ENCODE assay signal across 12 cellular contexts in the genomic region with DNA sequence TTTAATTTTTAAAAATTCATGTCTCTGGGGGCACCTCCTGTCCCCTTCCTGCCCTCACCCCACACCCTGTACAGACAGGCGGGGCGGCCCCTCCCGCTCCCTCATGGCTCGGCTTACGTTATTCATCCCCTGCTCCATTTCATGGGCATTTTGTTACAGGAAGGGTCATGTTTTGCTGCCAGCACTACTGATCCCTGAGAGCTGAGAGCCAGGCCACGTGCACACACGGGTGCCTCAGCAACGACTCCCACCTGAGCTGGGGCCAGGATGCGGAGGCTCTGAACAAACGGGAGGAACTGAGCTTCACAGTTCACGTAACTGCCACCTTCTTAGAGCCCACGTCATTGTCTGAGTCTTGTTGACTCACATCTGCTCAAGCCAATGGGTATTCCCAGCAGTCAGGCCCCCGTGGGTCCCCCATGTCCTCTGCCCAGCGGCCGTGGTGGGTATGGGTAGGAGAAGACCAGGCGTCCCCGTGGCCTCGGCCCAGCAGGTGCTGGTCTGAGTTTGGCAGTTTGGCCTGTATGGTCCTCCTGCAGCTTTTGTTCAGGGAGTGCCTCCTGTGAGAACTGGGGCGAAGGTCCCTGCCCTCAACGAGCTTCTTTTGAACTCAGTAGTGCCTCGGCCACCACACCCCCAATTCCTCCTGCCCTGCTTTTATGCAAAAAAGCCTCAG. TPM values are rescaled to one million over a fixed set of nuclear protein-coding genes. Genes with fewer than 3 reads are reported as not detected.
DNase-seq lines count a peak whose midpoint lies in the region; ATAC-seq, FAIRE-seq and TF ChIP-seq lines count a peak whose summit lies in the region.
"Had no signal": no experiment of that assay in that cellular context is flagged by ENCODE, and none has a peak within 500 bp of the region (broad histone marks: within the 10 kb centered on the region; RNA-seq: fewer than 3 reads in every experiment).

No MANE protein-coding gene starts in this region.

- no peaks in the 10 kb centered on the region for H3K9me3 ChIP-seq in BLaER1 treated with 17β-estradiol and CSF1 and Interleukin-3, amounts not matched to agents 10 nM and 100 nM (replicated peaks in 1 of 11)
- H3K9me3 ChIP-seq in RWPE2 (ENCODE audit: severe bottlenecking): no peaks in the 10 kb centered on the region
- no peaks in the 10 kb centered on the region for H3K9me3 ChIP-seq in HepG2 (ENCODE audit: low read length)

- DNase-seq in Daoy (ENCODE audit: low read depth): peak; percentile 39
- DNase-seq in RWPE2 (ENCODE audit: low spot score): no peak
- no peak for DNase-seq in HepG2 (ENCODE audit: low spot score)
- DNase-seq in NK-92 treated with Interleukin-12 subunit alpha and Interleukin-12 subunit beta, amount 100 ng/mL, for 24 hours (lab: John Stamatoyannopoulos, UW): no peak
- DNase-seq: activated CD4-positive, alpha-beta T cell treated with anti-CD3 and anti-CD28 coated beads, Interleukin-2, amount 50 U/mL, for 1 hour; activated gamma-delta T cell treated with Interleukin-2 at 50 U/mL for 16 hours; NCI-H446 had no signal

- POLR2A ChIA-PET in HepG2 (lab: Yijun Ruan, JAX): no interaction called here

- H3K9ac ChIP-seq in BLaER1 treated with 17β-estradiol and CSF1 and Interleukin-3, amounts not matched to agents 10 nM and 100 nM: peak overlapping the region in 5 of 11 experiments; percentile 11 to 41 (median 37); a peak in 6 of 22 replicates
- H3K9ac ChIP-seq in HepG2 (ENCODE audit: insufficient read depth, low read depth, low read length): peak overlapping the region; percentile 55

- H2AFZ ChIP-seq in HepG2 (ENCODE audit: low read length): no peak overlapping the region

- H4K20me1 ChIP-seq in BLaER1 treated with 17β-estradiol and CSF1 and Interleukin-3, amounts not matched to agents 10 nM and 100 nM: peaks cover 0 to 70% (median 32%) of the 10 kb centered on the region in 11 experiments; a peak in 18 of 22 replicates
- H4K20me1 ChIP-seq in HepG2 (ENCODE audit: insufficient read depth, low read length): no peaks in the 10 kb centered on the region

- TF ChIP-seq EP300 in HepG2 (IDR thresholded peaks at IDR 0.05; ENCODE audit: low read depth in 2 of 2, low read length in 2 of 2) (no peak), HepG2 (CRISPR knock-in tag; IDR thresholded peaks at IDR 0.05; ENCODE audit: borderline replicate concordance) (no peak)

- peaks cover 15 to 80% (median 41%) of the 10 kb centered on the region in 11 experiments; a peak in 21 of 22 replicates for H3K27me3 ChIP-seq in BLaER1 treated with 17β-estradiol and CSF1 and Interleukin-3, amounts not matched to agents 10 nM and 100 nM
- no peaks in the 10 kb centered on the region for H3K27me3 ChIP-seq in RWPE2 (ENCODE audit: insufficient read depth, poor library complexity, severe bottlenecking)
- no peaks in the 10 kb centered on the region; a peak in 1 of 5 replicates for H3K27me3 ChIP-seq in HepG2 (ENCODE audit: control insufficient read depth in 1 of 2, insufficient read depth in 2 of 2, low read length in 2 of 2)

- in situ Hi-C loops in HepG2 (cut with HindIII; ENCODE audit: extremely low pct_ligation_motif_present, low pct_unique_long_range_greater_than_20kb): no loop called here

- peak; percentile 2 for TF ChIP-seq CTCF in RWPE2 (IDR thresholded peaks at IDR 0.05; ENCODE audit: poor library complexity, severe bottlenecking)
- no peak for TF ChIP-seq CTCF in HepG2 (CRISPR knock-in tag; IDR thresholded peaks at IDR 0.05)

- peaks cover 48 to 65% (median 57%) of the 10 kb centered on the region in 10 experiments for H3K4me1 ChIP-seq in BLaER1 treated with 17β-estradiol and CSF1 and Interleukin-3, amounts not matched to agents 10 nM and 100 nM
- peaks cover 12% of the 10 kb centered on the region for H3K4me1 ChIP-seq in RWPE2 (ENCODE audit: insufficient read depth, poor library complexity, severe bottlenecking)
- H3K4me1 ChIP-seq in HepG2 (ENCODE audit: insufficient read depth, low read length): peaks cover 64% of the 10 kb centered on the region

- peak overlapping the region; percentile 66 to 97 (median 89) for H3K4me2 ChIP-seq in BLaER1 treated with 17β-estradiol and CSF1 and Interleukin-3, amounts not matched to agents 10 nM and 100 nM
- H3K4me2 ChIP-seq in HepG2 (ENCODE audit: low read depth, low read length): peak overlapping the region; percentile 90

- FAIRE-seq in HepG2 (lab: Jason Lieb, UNC): no peak
- FAIRE-seq: RCC 7860 had no signal

- peak overlapping the region in 1 of 11 experiments; percentile 23; a peak in 1 of 22 replicates for H3K27ac ChIP-seq in BLaER1 treated with 17β-estradiol and CSF1 and Interleukin-3, amounts not matched to agents 10 nM and 100 nM
- H3K27ac ChIP-seq in RWPE2 (ENCODE audit: poor library complexity, severe bottlenecking) (no peak overlapping the region), HepG2 (ENCODE audit: extremely low read length, insufficient read depth, low read length) (peak overlapping the region; percentile 58)
- H3K27ac ChIP-seq: epithelial cell of prostate had no signal

- no peak for TF ChIP-seq RAD21 in HepG2 (CRISPR knock-in tag; IDR thresholded peaks at IDR 0.05)

- no peak for TF ChIP-seq POLR2A in HepG2 (IDR thresholded peaks at IDR 0.05; ENCODE audit: insufficient read depth in 1 of 2, low read depth in 2 of 2, low read length in 2 of 2)

- BruUV-seq in HepG2 (replicated peaks; lab: Mats Ljungman, UMichigan): TSS peak; percentile 91

- no peaks in the 10 kb centered on the region for H3K36me3 ChIP-seq in BLaER1 treated with 17β-estradiol and CSF1 and Interleukin-3, amounts not matched to agents 10 nM and 100 nM
- H3K36me3 ChIP-seq in RWPE2 (ENCODE audit: low read depth) (no peaks in the 10 kb centered on the region), HepG2 (replicated peaks in 1 of 2; ENCODE audit: control insufficient read depth in 1 of 2, insufficient read depth in 2 of 2, low read length in 2 of 2) (no peaks in the 10 kb centered on the region)

- 58% methylated on average over 11 of the region's 21 CpGs for WGBS in HepG2 (ENCODE audit: low lambda C conversion rate)

- intact Hi-C loops in HepG2 (cut with micrococcal nuclease; ENCODE audit: unreplicated experiment): no loop called here

- H3K4me3 ChIP-seq in BLaER1 treated with 17β-estradiol and CSF1 and Interleukin-3, amounts not matched to agents 10 nM and 100 nM: peak overlapping the region in 5 of 10 experiments; percentile 2 to 25 (median 8); a peak in 4 of 20 replicates
- H3K4me3 ChIP-seq in RWPE2 (ENCODE audit: severe bottlenecking) (no peak overlapping the region), HepG2 (replicated peaks in 1 of 3; ENCODE audit: insufficient read depth in 1 of 3, low read depth in 2 of 3, low read length in 3 of 3) (peak overlapping the region in 2 of 3 experiments; percentile 31 to 62; a peak in 3 of 6 replicates)

- ATAC-seq in RWPE2 (ENCODE audit: low read depth) (peak; percentile 32), HepG2 (peak; percentile 21), HG03025 (IDR thresholded peaks at IDR 0.05; ENCODE audit: low FRiP score, unreplicated experiment) (no peak), HG02642 (IDR thresholded peaks at IDR 0.05; ENCODE audit: poor library complexity, unreplicated experiment) (no peak)

- no peaks in the 10 kb centered on the region for H3K79me2 ChIP-seq in HepG2 (ENCODE audit: insufficient read depth, low read length)

- CTCF ChIA-PET in HepG2 (lab: Yijun Ruan, JAX; ENCODE audit: low intra/inter-chr PET ratio, low total read pairs): no interaction called here

TF ChIP-seq in HepG2, 621 proteins besides CTCF, POLR2A, EP300 and RAD21 (continues in another document):
- TF ChIP-seq, protein P1, sequence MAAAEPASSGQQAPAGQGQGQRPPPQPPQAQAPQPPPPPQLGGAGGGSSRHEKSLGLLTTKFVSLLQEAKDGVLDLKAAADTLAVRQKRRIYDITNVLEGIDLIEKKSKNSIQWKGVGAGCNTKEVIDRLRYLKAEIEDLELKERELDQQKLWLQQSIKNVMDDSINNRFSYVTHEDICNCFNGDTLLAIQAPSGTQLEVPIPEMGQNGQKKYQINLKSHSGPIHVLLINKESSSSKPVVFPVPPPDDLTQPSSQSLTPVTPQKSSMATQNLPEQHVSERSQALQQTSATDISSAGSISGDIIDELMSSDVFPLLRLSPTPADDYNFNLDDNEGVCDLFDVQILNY (CRISPR knock-in tag; conservative IDR thresholded peaks at IDR 0.05): no peak
- TF ChIP-seq MED1 (CRISPR knock-in tag; IDR thresholded peaks at IDR 0.05) (no peak), ZFY (CRISPR knock-in tag; IDR thresholded peaks at IDR 0.05) (peak; percentile 12; the same call in 1 of the 2 replicates), ZFP41 (CRISPR knock-in tag; IDR thresholded peaks at IDR 0.05; ENCODE audit: borderline replicate concordance) (no peak)

RNA-seq across cellular contexts. Expression of a gene that starts 16.4 kb away (rescaled TPM):
- 3.8 and 9.7 TPM in 2 replicates for total RNA-seq in Daoy (2014; rRNA removed; shearing (Covaris generic))
- total RNA-seq in HepG2 (2016; rRNA removed; fragmentation: Illumina TruSeq; extraction: Trizol): 0.03 TPM in 1 of 2 replicates, not detected in the other
- total RNA-seq in HepG2 (2016; cell fraction: cytosol; rRNA removed; fragmentation: Illumina TruSeq; extraction: Trizol; ENCODE audit: low read depth): not detected in 2 replicates
- total RNA-seq in HepG2 (2016; cell fraction: insoluble cytoplasmic fraction; rRNA removed; fragmentation: Illumina TruSeq; extraction: Trizol): not detected in 2 replicates
- total RNA-seq in HepG2 (2016; cell fraction: membrane; rRNA removed; fragmentation: Illumina TruSeq; extraction: Trizol): not detected in 2 replicates
- not detected in 2 replicates for total RNA-seq in HepG2 (2016; cell fraction: nucleus; rRNA removed; fragmentation: Illumina TruSeq; extraction: Trizol)
- polyA plus RNA-seq in HepG2 (2011; rRNA removed): 0.01 TPM in 1 of 2 replicates, not detected in the other
- 0.01 and 0.12 TPM in 2 replicates for polyA plus RNA-seq in HepG2 (2011; cell fraction: cytosol; rRNA removed)
- 0.02 and 0.03 TPM in 2 replicates for polyA plus RNA-seq in HepG2 (2011; cell fraction: nucleus; rRNA removed)
- 0.11 TPM in 1 of 2 replicates, not detected in the other for polyA plus RNA-seq in HepG2 (2012)
- not detected in 2 replicates for polyA plus RNA-seq in HepG2 (2016; cell fraction: cytosol; fragmentation: Illumina TruSeq; extraction: Trizol; ENCODE audit: low read depth)
- not detected in 2 replicates for polyA plus RNA-seq in HepG2 (2016; cell fraction: insoluble cytoplasmic fraction; fragmentation: Illumina TruSeq; extraction: Trizol; ENCODE audit: low read depth)
- polyA plus RNA-seq in HepG2 (2016; cell fraction: membrane; fragmentation: Illumina TruSeq; extraction: Trizol; ENCODE audit: low read depth): not detected in 2 replicates
- polyA plus RNA-seq in HepG2 (2016; cell fraction: nucleus; fragmentation: Illumina TruSeq; extraction: Trizol; ENCODE audit: insufficient read depth, low read depth): not detected in 2 replicates
- polyA minus RNA-seq in HepG2 (2011; rRNA and poly(A)+ RNA removed; ENCODE audit: low replicate concordance): not detected in 2 replicates
- not detected in 2 replicates for polyA minus RNA-seq in HepG2 (2011; cell fraction: cytosol; rRNA and poly(A)+ RNA removed)
- 0.12 and 0.13 TPM in 2 replicates for polyA minus RNA-seq in HepG2 (2011; cell fraction: nucleus; rRNA and poly(A)+ RNA removed)

Comparison
In these comparisons a context has a peak if more than half of its experiments do, and no peak if none do; other contexts are left out.
1. ATAC-seq: peak in RWPE2 (single experiment) and HepG2 (single experiment); none in HG03025 (single experiment) and HG02642 (single experiment).